1 cellular context compared by ENCODE assay signal in genomic region chr11:5004429-5005274, GRCh38.
TF ChIP-seq lines count a peak whose summit lies in the region.

No MANE protein-coding gene starts in this region.

TF ChIP-seq in endothelial cell of umbilical vein, 7 proteins besides CTCF, POLR2A, EP300 and RAD21:
- no peak for TF ChIP-seq GATA2 (IDR thresholded peaks at IDR 0.05; ENCODE audit: insufficient read depth, insufficient read length, low read depth, low read length)
- TF ChIP-seq POLR2AphosphoS5 (IDR thresholded peaks at IDR 0.05; ENCODE audit: insufficient read depth, low read depth, low read length): no peak
- no peak for TF ChIP-seq JUN (IDR thresholded peaks at IDR 0.05; ENCODE audit: borderline replicate concordance, insufficient read depth, insufficient read length, low read depth)
- TF ChIP-seq FOS (IDR thresholded peaks at IDR 0.05; ENCODE audit: borderline replicate concordance, insufficient read depth, low read length): no peak
- no peak for TF ChIP-seq MAX (IDR thresholded peaks at IDR 0.05; ENCODE audit: insufficient read depth, insufficient read length)
- no peak for TF ChIP-seq MYC (IDR thresholded peaks at IDR 0.05; ENCODE audit: low read depth, low read length)
- no peak for TF ChIP-seq EZH2 (IDR thresholded peaks at IDR 0.05; ENCODE audit: borderline replicate concordance, low read depth, low read length, severe bottlenecking)
